7 cellular contexts compared by ENCODE assay signal in the genomic region with DNA sequence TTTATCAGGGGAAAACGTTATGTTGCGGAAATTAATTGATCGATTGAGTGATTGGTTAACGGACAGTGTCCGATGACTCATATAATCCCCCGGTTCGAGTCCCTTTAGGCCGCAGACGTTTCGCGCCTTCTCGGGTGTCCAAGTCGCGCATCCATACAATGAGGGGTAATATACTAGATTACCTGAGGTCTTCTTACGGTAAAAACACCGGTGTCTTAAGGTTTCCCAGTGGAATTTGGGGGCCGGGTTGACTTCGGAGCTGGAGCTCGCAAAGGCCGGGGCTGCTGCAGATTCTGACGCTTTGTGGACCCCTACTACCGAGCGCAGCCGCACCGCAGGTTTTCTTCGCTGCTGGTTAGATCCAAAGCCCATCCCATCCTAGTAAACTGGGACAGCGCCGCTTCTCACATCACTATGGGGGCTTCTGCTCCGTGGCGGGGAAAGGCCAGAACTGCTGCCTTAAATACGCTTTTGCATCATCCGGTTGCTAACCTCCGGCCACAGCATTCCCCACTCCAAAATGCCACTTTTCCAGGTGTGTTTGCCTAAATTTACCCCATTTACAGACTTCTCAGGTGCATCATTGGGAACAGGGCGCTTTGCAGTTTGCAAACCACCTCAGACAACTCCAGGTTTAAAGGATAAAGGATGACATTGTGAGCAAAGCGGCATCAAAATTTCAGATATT. TPM values are rescaled to one million over a fixed set of nuclear protein-coding genes. Genes with fewer than 3 reads are reported as not detected.
DNase-seq lines count a peak whose midpoint lies in the region; FAIRE-seq and TF ChIP-seq lines count a peak whose summit lies in the region.

No MANE protein-coding gene starts in this region.

- 3% methylated on average over 35 of the region's 35 CpGs for WGBS in HUES64
- 0 to 1% (median 1%) methylated on average over 35 of the region's 35 CpGs for WGBS in small intestine, 3 donors

- DNase-seq in GM10248 (ENCODE audit: extremely low spot score) (peak; percentile 42), RPMI7951 (ENCODE audit: low read depth) (peak; percentile 51), astrocyte of the hippocampus (ENCODE audit: low read depth, low spot score) (peak; percentile 55), iPS-NIHi11 (ENCODE audit: low spot score) (peak; percentile 39), small intestine (peak; percentile 20), hepatic stellate cell (ENCODE audit: low spot score) (no peak)

- no peaks in the 10 kb centered on the region for H3K9me3 ChIP-seq in HUES64 (ENCODE audit: insufficient read depth, low read depth, low read length)
- H3K9me3 ChIP-seq in small intestine (ENCODE audit: control insufficient read depth, low read depth) = no peaks in the 10 kb centered on the region

- CTCF ChIA-PET in GM10248 (lab: Yijun Ruan, JAX) = interaction anchor here (2.0 kb wide), 1 partner anchor 28 kb away, joined by 6 read pairs; no protein-coding TSS in a partner anchor

- H3K27ac ChIP-seq in HUES64 (ENCODE audit: low read depth, low read length) (peak overlapping the region; percentile 68), small intestine (ENCODE audit: low read depth in 1 of 2, low read length in 1 of 2) (peak overlapping the region; percentile 92 to 94)

- no peak for FAIRE-seq in small intestine (lab: Jason Lieb, UNC)

- H3K4me1 ChIP-seq in HUES64 (ENCODE audit: insufficient read depth, low read length) (peaks cover 35% of the 10 kb centered on the region), small intestine (ENCODE audit: control insufficient read depth in 2 of 2, insufficient read depth in 1 of 2, low read depth in 1 of 2, low read length in 1 of 2) (peaks cover 5 to 7% of the 10 kb centered on the region in 2 donors)

- H3K4me3 ChIP-seq in HUES64 (ENCODE audit: low read length) (peak overlapping the region; percentile 72), small intestine (ENCODE audit: low read depth in 1 of 2, low read length in 2 of 2) (peak overlapping the region; percentile 33 to 68)

- H3K27me3 ChIP-seq in HUES64 (ENCODE audit: insufficient read depth, low read length) (no peaks in the 10 kb centered on the region), small intestine (ENCODE audit: control insufficient read depth in 2 of 2, insufficient read depth in 2 of 2, low read length in 2 of 2) (no peaks in the 10 kb centered on the region)

- H3K9ac ChIP-seq in HUES64 (ENCODE audit: low read depth, low read length) = peak overlapping the region; percentile 79

- no peak for TF ChIP-seq CTCF in GM10248 (IDR thresholded peaks at IDR 0.05; ENCODE audit: control extremely low read depth, extremely low read depth, low read depth, missing control alignments)

- H3K36me3 ChIP-seq in HUES64 (ENCODE audit: insufficient read depth, low read length) (peaks cover 18% of the 10 kb centered on the region), small intestine (ENCODE audit: control insufficient read depth in 2 of 2, insufficient read depth in 2 of 2, low read length in 2 of 2) (peaks cover 0 to 2% of the 10 kb centered on the region in 2 donors)

- POLR2A ChIA-PET in GM10248 (lab: Yijun Ruan, JAX) = no interaction called here

RNA-seq across cellular contexts. Expression of a gene that starts 0.9 kb away (rescaled TPM):
- polyA plus RNA-seq in HUES64 (2013, experiment 1 of 2) = 34.1 TPM
- polyA plus RNA-seq in HUES64 (2013, experiment 2 of 2) = 33.5 TPM
- total RNA-seq in RPMI7951 (2014; rRNA removed; shearing (Covaris generic)) = 32.3 and 40.1 TPM in 2 replicates
- polyA plus RNA-seq in small intestine = 10 to 100 TPM; 18.4 to 37.1 (median 24.3) TPM
